ENCODE assay signal across 2 cellular contexts in the genomic region with DNA sequence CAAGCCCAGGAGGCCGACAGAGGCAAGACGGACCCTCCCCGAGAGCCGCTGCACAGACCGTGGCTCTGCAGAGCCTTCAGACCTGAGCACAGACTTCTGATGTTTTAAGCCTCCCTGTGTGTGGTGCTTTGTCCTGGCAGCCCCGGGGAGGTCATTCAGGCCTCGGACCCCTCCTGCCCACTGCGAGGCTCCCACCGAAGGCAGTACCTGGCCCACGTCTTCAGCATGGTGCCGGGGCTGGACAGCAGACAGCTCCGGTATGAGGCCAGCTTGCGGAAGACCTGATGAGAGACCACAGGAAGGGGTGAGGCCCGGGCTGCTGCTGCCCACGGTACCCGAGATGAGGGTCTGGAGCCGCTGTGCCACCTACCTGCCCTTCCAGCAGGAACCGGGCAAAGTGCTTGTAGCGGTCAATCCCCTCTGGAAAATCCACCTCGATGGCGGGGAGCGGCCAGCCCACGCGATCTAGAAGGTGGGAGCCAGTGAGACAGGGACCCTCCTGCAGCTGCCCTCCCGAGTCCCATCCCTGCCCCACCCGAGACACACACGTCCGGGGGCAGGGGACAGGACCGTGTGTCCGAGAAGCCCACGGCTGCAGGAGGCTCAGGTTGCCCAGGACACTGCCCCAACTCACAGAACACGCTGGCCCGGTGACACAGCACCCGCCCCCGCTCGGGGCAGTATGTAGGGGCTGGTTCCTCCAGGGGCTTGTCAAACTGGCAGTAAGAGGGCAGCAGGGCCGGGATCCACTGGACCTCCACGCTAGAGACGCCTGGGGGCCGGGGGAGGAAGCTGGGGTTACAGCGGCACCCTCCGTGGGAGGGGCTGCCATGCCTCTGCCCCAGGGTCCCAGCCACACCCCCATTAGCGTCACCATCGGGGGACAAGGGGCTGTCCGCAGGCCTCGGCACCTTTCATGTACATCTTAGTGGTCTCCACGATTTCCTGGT.
TF ChIP-seq lines count a peak whose summit lies in the region.

No MANE protein-coding gene starts in this region.

TF ChIP-seq in GM12891, 5 proteins besides CTCF, POLR2A, EP300 and RAD21:
- TF ChIP-seq PAX5 (IDR thresholded peaks at IDR 0.05; ENCODE audit: insufficient read depth, low read length, severe bottlenecking), result no peak
- TF ChIP-seq TAF1 (IDR thresholded peaks at IDR 0.05; ENCODE audit: low read depth, low read length), result no peak
- no peak for TF ChIP-seq POU2F2 (IDR thresholded peaks at IDR 0.05; ENCODE audit: low read depth, low read length)
- TF ChIP-seq SPI1 (IDR thresholded peaks at IDR 0.05; ENCODE audit: low read depth, low read length), result no peak
- no peak for TF ChIP-seq POLR2AphosphoS5 (IDR thresholded peaks at IDR 0.05; ENCODE audit: low read depth, low read length)

TF ChIP-seq in K562, 482 proteins besides CTCF, POLR2A, EP300 and RAD21:
- TF ChIP-seq ZBTB7A (IDR thresholded peaks at IDR 0.05; ENCODE audit: borderline replicate concordance, control insufficient read depth, low read depth, low read length) (no peak), POLR2G (IDR thresholded peaks at IDR 0.05; ENCODE audit: low read depth, low read length) (peak; percentile 23; the same call in 1 of the 2 replicates)
